1 cellular context compared by ENCODE assay signal in the genomic region with DNA sequence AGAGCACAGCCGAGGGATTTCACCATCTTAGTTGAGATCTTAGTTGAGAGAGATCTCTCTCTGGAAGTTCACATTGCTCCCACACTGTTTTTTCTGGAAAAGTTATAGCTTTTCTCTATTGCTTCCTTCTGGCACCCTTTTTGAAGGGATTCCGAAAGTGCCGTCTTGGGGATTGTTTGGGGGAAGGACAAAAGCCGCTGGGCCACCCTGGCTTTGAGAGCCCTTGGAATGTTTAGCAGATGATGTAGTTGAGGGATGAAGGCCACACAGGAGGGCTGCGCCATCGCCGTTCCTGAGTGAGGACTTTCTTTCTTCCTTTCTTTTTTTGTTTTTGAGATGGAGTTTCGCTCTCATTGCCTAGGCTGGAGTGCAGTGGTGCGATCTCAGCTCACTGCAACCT.
TF ChIP-seq lines count a peak whose summit lies in the region.

No MANE protein-coding gene starts in this region.

TF ChIP-seq in GM23338, 12 proteins besides CTCF, POLR2A, EP300 and RAD21 (continued from another document):
- TF ChIP-seq EZH2 (IDR thresholded peaks at IDR 0.05; ENCODE audit: low read depth, unreplicated experiment), result no peak
- TF ChIP-seq ETS1 (IDR thresholded peaks at IDR 0.05), result no peak
